Comparison of ENCODE assay signal across 7 cellular contexts in the genomic region with DNA sequence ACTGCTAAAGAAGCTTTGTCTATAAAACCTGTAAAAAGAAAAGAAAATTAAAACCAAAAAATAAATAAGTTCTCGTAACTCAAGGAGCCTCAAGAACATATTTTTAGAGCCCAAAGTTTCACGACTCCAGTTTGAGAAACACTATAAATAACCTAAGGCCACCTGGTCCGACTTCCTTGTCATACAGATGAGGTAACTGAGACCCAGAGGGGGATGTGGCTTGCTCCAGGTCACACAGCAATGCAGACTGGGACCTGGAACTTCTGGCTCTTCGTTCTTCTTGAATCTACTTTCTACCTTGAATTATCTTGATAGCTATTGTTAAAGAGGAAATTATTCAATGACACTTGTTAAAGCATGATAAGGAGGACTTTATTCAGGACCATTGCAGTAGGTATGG.
"Had no signal": no experiment of that assay in that cellular context is flagged by ENCODE, and none has a peak within 500 bp of the region (broad histone marks: within the 10 kb centered on the region; RNA-seq: fewer than 3 reads in every experiment).

No MANE protein-coding gene starts in this region.

- H3K4me3 ChIP-seq: K562 had no signal

- H3K27ac ChIP-seq: HL-60, KMS-11 had no signal

- H3K4me2 ChIP-seq: KMS-11 had no signal

- H3K9ac ChIP-seq: KMS-11 had no signal

- DNase-seq: IMR-90, KBM-7, KG1 had no signal

- ATAC-seq: HepG2, K562 had no signal
